15 cellular contexts compared by ENCODE assay signal in the genomic region with DNA sequence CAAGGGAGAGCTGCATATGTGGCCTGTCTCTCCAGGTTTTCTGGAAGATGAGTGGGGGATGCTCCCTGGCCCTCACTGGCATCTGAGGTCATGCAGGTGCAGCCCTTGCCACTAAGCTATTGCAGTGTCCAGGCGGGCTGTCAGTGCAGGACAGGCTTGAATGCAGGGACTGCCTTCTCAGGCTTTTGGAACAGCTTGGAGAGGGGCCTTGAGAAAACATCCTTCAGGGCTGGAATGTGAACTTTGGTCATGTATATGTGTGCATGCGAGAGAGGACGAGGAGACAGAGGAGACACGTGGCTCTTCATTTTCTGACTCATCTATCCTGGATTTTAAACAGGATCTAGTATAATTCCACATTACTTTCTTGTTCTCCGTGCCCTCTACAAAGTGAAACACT.
DNase-seq lines count a peak whose midpoint lies in the region; ATAC-seq and TF ChIP-seq lines count a peak whose summit lies in the region.
"Had no signal": no experiment of that assay in that cellular context is flagged by ENCODE, and none has a peak within 500 bp of the region (broad histone marks: within the 10 kb centered on the region; RNA-seq: fewer than 3 reads in every experiment).

No MANE protein-coding gene starts in this region.

- H3K27me3 ChIP-seq in endodermal cell (ENCODE audit: control insufficient read depth, insufficient read depth, low read length, poor library complexity, severe bottlenecking) (no peaks in the 10 kb centered on the region), H7 (ENCODE audit: control insufficient read depth, insufficient read depth, low read length) (no peaks in the 10 kb centered on the region; the same call in 1 of the 2 replicates)

- 76 to 90% methylated on average over 3 to 5 of the region's 5 CpGs for WGBS in endodermal cell (ENCODE audit: insufficient coverage in 1 of 2, insufficient read length in 1 of 2), 2 experiments

- H3K9me3 Mint-ChIP-seq in activated CD4-positive, alpha-beta T cell treated with anti-CD3 and anti-CD28 coated beads, Interleukin-2, amount 10 ng/mL, durations not matched to agents 24 days and 14 days, result no peaks in the 10 kb centered on the region
- H3K9me3 Mint-ChIP-seq in endodermal cell, result no peaks in the 10 kb centered on the region
- H3K9me3 Mint-ChIP-seq in osteocyte (ENCODE audit: unreplicated experiment), result no peaks in the 10 kb centered on the region
- H3K9me3 Mint-ChIP-seq: activated naive CD4-positive, alpha-beta T cell treated with anti-CD3 and anti-CD28 coated beads, Interleukin-2, amount 50 U/mL, for 72 hours; IgD-negative memory B cell had no signal

- peaks cover 31% of the 10 kb centered on the region for H3K4me1 ChIP-seq in endodermal cell (ENCODE audit: control insufficient read depth, insufficient read depth, low read length)
- H3K4me1 ChIP-seq: HAP-1, left ventricle myocardium inferior had no signal

- H3K27me3 Mint-ChIP-seq in activated CD4-positive, alpha-beta T cell treated with anti-CD3 and anti-CD28 coated beads, Interleukin-2, amount 10 ng/mL, durations not matched to agents 24 days and 14 days, result peaks cover 10% of the 10 kb centered on the region
- peaks cover 24% of the 10 kb centered on the region for H3K27me3 Mint-ChIP-seq in endodermal cell (ENCODE audit: insufficient read depth)
- peaks cover 6% of the 10 kb centered on the region for H3K27me3 Mint-ChIP-seq in osteocyte (ENCODE audit: unreplicated experiment)

- H3K36me3 Mint-ChIP-seq in activated CD4-positive, alpha-beta T cell treated with anti-CD3 and anti-CD28 coated beads, Interleukin-2, amount 10 ng/mL, durations not matched to agents 24 days and 14 days (ENCODE audit: low read depth), result no peaks in the 10 kb centered on the region
- H3K36me3 Mint-ChIP-seq in endodermal cell (ENCODE audit: low read depth) (no peaks in the 10 kb centered on the region), osteocyte (ENCODE audit: unreplicated experiment) (no peaks in the 10 kb centered on the region)
- H3K36me3 Mint-ChIP-seq: activated naive CD4-positive, alpha-beta T cell treated with anti-CD3 and anti-CD28 coated beads, Interleukin-2, amount 50 U/mL, for 72 hours; IgD-negative memory B cell had no signal

- H3K9ac ChIP-seq in endodermal cell (ENCODE audit: extremely low read depth, low read length, poor library complexity, severe bottlenecking), result no peak overlapping the region

- H3K4me1 Mint-ChIP-seq in activated CD4-positive, alpha-beta T cell treated with anti-CD3 and anti-CD28 coated beads, Interleukin-2, amount 10 ng/mL, durations not matched to agents 24 days and 14 days, result peaks cover 61% of the 10 kb centered on the region
- H3K4me1 Mint-ChIP-seq in endodermal cell (peaks cover 46% of the 10 kb centered on the region), osteocyte (ENCODE audit: unreplicated experiment) (peaks cover 34% of the 10 kb centered on the region)
- H3K4me1 Mint-ChIP-seq: IgD-negative memory B cell had no signal

- intact Hi-C loops in activated CD4-positive, alpha-beta T cell treated with anti-CD3 and anti-CD28 coated beads, Interleukin-2, amount 10 ng/mL, durations not matched to agents 24 days and 14 days (cut with micrococcal nuclease), result no loop called here

- H3K9me3 ChIP-seq in endodermal cell (ENCODE audit: control insufficient read depth, low read length), result no peaks in the 10 kb centered on the region
- H3K9me3 ChIP-seq: HAP-1, left ventricle myocardium inferior had no signal

- no peak overlapping the region for H3K4me3 Mint-ChIP-seq in activated CD4-positive, alpha-beta T cell treated with anti-CD3 and anti-CD28 coated beads, Interleukin-2, amount 10 ng/mL, durations not matched to agents 24 days and 14 days
- no peak overlapping the region for H3K4me3 Mint-ChIP-seq in endodermal cell
- peak overlapping the region; percentile 26 for H3K4me3 Mint-ChIP-seq in osteocyte (ENCODE audit: unreplicated experiment)
- H3K4me3 Mint-ChIP-seq: IgD-negative memory B cell had no signal

- peak overlapping the region; percentile 76 for H3K27ac Mint-ChIP-seq in activated CD4-positive, alpha-beta T cell treated with anti-CD3 and anti-CD28 coated beads, Interleukin-2, amount 10 ng/mL, durations not matched to agents 24 days and 14 days
- H3K27ac Mint-ChIP-seq in endodermal cell (no peak overlapping the region), osteocyte (ENCODE audit: unreplicated experiment) (peak overlapping the region; percentile 55)

- peak; percentile 53 for DNase-seq in activated CD4-positive, alpha-beta T cell treated with anti-CD3 and anti-CD28 coated beads, Interleukin-2, amount 10 ng/mL, durations not matched to agents 24 days and 14 days
- no peak for DNase-seq in activated CD4-positive, alpha-beta T cell treated with anti-CD3 and anti-CD28 coated beads for 4 hours
- DNase-seq in LHCN-M2 (ENCODE audit: low read depth) (peak; percentile 62), endodermal cell (peak; percentile 44), osteocyte (ENCODE audit: extremely low spot score, unreplicated experiment) (peak; percentile 77), H7 (no peak)
- DNase-seq: activated CD4-positive, alpha-beta T cell treated with anti-CD3 and anti-CD28 coated beads, Interleukin-2, amount 50 U/mL, for 48 hours; left ventricle myocardium inferior; NCI-H187 treated with DMSO at 0.1 percent for 48 hours; stimulated activated CD4-positive, alpha-beta T cell treated with anti-CD3 and anti-CD28 coated beads, Interleukin-15, amount 100 ng/mL, for 24 hours had no signal

- no peak overlapping the region for H3K27ac ChIP-seq in endodermal cell (ENCODE audit: low read depth, low read length)
- H3K27ac ChIP-seq: left ventricle myocardium inferior had no signal

- H3K4me3 ChIP-seq in endodermal cell (ENCODE audit: low read length), result no peak overlapping the region
- H3K4me3 ChIP-seq in H7 (ENCODE audit: insufficient read depth, low read depth, low read length), result no peak overlapping the region
- H3K4me3 ChIP-seq: HAP-1, left ventricle myocardium inferior had no signal

- no peak for TF ChIP-seq CTCF in endodermal cell (conservative IDR thresholded peaks at IDR 0.05)
- no peak for TF ChIP-seq CTCF in osteocyte (IDR thresholded peaks at IDR 0.05)

- no peak for ATAC-seq in GM21381 (IDR thresholded peaks at IDR 0.05; ENCODE audit: unreplicated experiment)
- ATAC-seq in HG02571 (IDR thresholded peaks at IDR 0.05; ENCODE audit: unreplicated experiment), result no peak

- H3K36me3 ChIP-seq in endodermal cell (ENCODE audit: control insufficient read depth, insufficient read depth, low read length), result no peaks in the 10 kb centered on the region
- H3K36me3 ChIP-seq in H7 (replicated peaks; ENCODE audit: control insufficient read depth, insufficient read depth, low read length), result no peaks in the 10 kb centered on the region
- H3K36me3 ChIP-seq: HAP-1, left ventricle myocardium inferior had no signal

Comparison
In these comparisons a context has a peak if more than half of its experiments do, and no peak if none do; other contexts are left out.
1. DNase-seq: peak in activated CD4-positive, alpha-beta T cell treated with anti-CD3 and anti-CD28 coated beads, Interleukin-2, amount 10 ng/mL, durations not matched to agents 24 days and 14 days (single experiment), LHCN-M2 (single experiment), endodermal cell (single experiment) and osteocyte (single experiment); none in activated CD4-positive, alpha-beta T cell treated with anti-CD3 and anti-CD28 coated beads for 4 hours (0 of 2) and H7 (single experiment).